1 cellular context compared by ENCODE assay signal in the genomic region with DNA sequence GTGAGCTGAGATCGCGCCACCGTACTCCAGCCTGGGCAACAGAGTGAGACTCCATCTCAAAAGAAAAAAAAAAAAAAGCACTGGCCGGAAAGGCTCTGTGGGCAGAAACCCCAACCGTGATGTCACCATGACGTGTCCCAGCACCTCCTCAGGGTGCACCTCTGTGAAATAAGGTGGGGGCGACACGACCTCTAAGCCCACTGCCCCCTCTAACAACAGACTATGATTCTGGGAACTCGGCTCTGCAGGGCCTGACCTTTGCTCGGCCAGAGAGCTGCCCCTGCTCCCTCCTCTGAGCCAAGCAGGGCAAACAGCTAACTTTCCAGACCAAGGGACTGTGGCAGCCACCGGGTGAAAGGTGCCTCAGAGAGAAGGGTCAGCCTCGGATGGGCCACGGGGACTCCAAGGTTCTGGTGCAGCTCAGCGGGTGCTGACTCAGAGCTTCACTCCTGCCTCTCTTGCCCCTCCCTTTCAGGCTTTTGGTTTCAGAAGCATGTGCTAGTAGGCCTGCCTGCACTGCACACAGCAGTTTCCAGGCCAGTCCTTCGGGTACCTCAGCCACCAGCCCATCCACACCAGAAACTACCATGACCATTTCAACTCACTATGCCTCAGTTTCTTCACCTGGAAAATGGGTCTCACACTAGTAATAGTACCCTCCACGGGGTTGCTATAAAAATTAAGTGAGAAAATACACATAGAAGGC.
TF ChIP-seq lines count a peak whose summit lies in the region.

No MANE protein-coding gene starts in this region.

TF ChIP-seq in HepG2, 621 proteins besides CTCF, POLR2A, EP300 and RAD21 (continued from another document and continues in another):
- no peak for TF ChIP-seq REST (IDR thresholded peaks at IDR 0.05; ENCODE audit: borderline replicate concordance in 1 of 2, low read depth in 1 of 2, low read length in 2 of 2)
- no peak for TF ChIP-seq POLR2G (IDR thresholded peaks at IDR 0.05; ENCODE audit: low read depth, low read length)
- TF ChIP-seq ERF (CRISPR knock-in tag; IDR thresholded peaks at IDR 0.05): no peak
- TF ChIP-seq PHF8 (CRISPR knock-in tag; IDR thresholded peaks at IDR 0.05): 0 out of 2 replicates have a peak, but pooled peaks have one; percentile 24
- TF ChIP-seq KLF15 (CRISPR knock-in tag; IDR thresholded peaks at IDR 0.05; ENCODE audit: borderline replicate concordance): no peak
- no peak for TF ChIP-seq DDIT3 (CRISPR knock-in tag; IDR thresholded peaks at IDR 0.05)
- TF ChIP-seq ZNF383 (CRISPR knock-in tag; IDR thresholded peaks at IDR 0.05; ENCODE audit: borderline replicate concordance): no peak
- no peak for TF ChIP-seq ZNF251 (CRISPR knock-in tag; IDR thresholded peaks at IDR 0.05)
- TF ChIP-seq ZNF644 (CRISPR knock-in tag; IDR thresholded peaks at IDR 0.05; ENCODE audit: low read depth): no peak
- TF ChIP-seq ZFP62 (CRISPR knock-in tag; IDR thresholded peaks at IDR 0.05): no peak
- no peak for TF ChIP-seq ZNF276 (CRISPR knock-in tag; IDR thresholded peaks at IDR 0.05; ENCODE audit: low read depth)
- TF ChIP-seq PTBP1 (IDR thresholded peaks at IDR 0.05; ENCODE audit: low read depth, low read length, poor library complexity, severe bottlenecking): no peak
- TF ChIP-seq LCORL (IDR thresholded peaks at IDR 0.05): no peak
- peak; percentile 31; the same call in 1 of the 2 replicates for TF ChIP-seq LCORL (CRISPR knock-in tag; IDR thresholded peaks at IDR 0.05)
- no peak for TF ChIP-seq ZNF816 (CRISPR knock-in tag; IDR thresholded peaks at IDR 0.05; ENCODE audit: borderline replicate concordance)
- no peak for TF ChIP-seq TAF15 (IDR thresholded peaks at IDR 0.05; ENCODE audit: low read depth, low read length, poor library complexity, severe bottlenecking)
- TF ChIP-seq BRD4 (CRISPR knock-in tag; IDR thresholded peaks at IDR 0.05): no peak
- TF ChIP-seq, protein P1, sequence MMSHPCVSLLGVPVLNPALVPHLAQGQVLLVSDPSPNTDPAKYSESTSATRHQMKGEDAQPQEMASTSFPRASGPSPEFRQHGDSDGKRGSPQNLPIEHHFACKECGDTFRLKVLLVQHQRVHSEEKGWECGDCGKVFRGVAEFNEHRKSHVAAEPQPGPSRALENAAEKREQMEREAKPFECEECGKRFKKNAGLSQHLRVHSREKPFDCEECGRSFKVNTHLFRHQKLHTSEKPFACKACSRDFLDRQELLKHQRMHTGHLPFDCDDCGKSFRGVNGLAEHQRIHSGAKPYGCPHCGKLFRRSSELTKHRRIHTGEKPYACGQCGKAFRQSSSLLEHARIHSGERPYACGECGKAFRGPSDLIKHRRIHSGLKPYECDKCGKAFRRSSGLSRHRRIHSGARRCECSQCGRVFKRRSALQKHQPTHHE (CRISPR knock-in tag; IDR thresholded peaks at IDR 0.05; ENCODE audit: borderline replicate concordance): no peak
- TF ChIP-seq SMYD3 (CRISPR knock-in tag; IDR thresholded peaks at IDR 0.05): no peak
- peak; percentile 84 for TF ChIP-seq HNF4G (IDR thresholded peaks at IDR 0.05; ENCODE audit: borderline replicate concordance, low read depth, low read length)
- peak; percentile 82 for TF ChIP-seq HNF4G (CRISPR knock-in tag; IDR thresholded peaks at IDR 0.05; ENCODE audit: borderline replicate concordance, low read depth)
- TF ChIP-seq, protein P2, sequence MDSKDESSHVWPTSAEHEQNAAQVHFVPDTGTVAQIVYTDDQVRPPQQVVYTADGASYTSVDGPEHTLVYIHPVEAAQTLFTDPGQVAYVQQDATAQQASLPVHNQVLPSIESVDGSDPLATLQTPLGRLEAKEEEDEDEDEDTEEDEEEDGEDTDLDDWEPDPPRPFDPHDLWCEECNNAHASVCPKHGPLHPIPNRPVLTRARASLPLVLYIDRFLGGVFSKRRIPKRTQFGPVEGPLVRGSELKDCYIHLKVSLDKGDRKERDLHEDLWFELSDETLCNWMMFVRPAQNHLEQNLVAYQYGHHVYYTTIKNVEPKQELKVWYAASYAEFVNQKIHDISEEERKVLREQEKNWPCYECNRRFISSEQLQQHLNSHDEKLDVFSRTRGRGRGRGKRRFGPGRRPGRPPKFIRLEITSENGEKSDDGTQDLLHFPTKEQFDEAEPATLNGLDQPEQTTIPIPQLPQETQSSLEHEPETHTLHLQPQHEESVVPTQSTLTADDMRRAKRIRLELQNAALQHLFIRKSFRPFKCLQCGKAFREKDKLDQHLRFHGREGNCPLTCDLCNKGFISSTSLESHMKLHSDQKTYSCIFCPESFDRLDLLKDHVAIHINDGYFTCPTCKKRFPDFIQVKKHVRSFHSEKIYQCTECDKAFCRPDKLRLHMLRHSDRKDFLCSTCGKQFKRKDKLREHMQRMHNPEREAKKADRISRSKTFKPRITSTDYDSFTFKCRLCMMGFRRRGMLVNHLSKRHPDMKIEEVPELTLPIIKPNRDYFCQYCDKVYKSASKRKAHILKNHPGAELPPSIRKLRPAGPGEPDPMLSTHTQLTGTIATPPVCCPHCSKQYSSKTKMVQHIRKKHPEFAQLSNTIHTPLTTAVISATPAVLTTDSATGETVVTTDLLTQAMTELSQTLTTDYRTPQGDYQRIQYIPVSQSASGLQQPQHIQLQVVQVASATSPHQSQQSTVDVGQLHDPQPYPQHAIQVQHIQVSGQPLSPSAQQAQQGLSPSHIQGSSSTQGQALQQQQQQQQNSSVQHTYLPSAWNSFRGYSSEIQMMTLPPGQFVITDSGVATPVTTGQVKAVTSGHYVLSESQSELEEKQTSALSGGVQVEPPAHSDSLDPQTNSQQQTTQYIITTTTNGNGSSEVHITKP (CRISPR knock-in tag; IDR thresholded peaks at IDR 0.05; ENCODE audit: low read depth): no peak
- no peak for TF ChIP-seq ZNF597 (CRISPR knock-in tag; IDR thresholded peaks at IDR 0.05)
- no peak for TF ChIP-seq CBX1 (IDR thresholded peaks at IDR 0.05; ENCODE audit: low read depth)
- no peak for TF ChIP-seq FLYWCH1 (CRISPR knock-in tag; IDR thresholded peaks at IDR 0.05)
- TF ChIP-seq KDM3A (CRISPR knock-in tag; IDR thresholded peaks at IDR 0.05; ENCODE audit: low read depth): 0 out of 2 replicates have a peak, but pooled peaks have one; percentile 48
- no peak for TF ChIP-seq ZFP37 (CRISPR knock-in tag; IDR thresholded peaks at IDR 0.05; ENCODE audit: borderline replicate concordance)
- TF ChIP-seq, protein P3, sequence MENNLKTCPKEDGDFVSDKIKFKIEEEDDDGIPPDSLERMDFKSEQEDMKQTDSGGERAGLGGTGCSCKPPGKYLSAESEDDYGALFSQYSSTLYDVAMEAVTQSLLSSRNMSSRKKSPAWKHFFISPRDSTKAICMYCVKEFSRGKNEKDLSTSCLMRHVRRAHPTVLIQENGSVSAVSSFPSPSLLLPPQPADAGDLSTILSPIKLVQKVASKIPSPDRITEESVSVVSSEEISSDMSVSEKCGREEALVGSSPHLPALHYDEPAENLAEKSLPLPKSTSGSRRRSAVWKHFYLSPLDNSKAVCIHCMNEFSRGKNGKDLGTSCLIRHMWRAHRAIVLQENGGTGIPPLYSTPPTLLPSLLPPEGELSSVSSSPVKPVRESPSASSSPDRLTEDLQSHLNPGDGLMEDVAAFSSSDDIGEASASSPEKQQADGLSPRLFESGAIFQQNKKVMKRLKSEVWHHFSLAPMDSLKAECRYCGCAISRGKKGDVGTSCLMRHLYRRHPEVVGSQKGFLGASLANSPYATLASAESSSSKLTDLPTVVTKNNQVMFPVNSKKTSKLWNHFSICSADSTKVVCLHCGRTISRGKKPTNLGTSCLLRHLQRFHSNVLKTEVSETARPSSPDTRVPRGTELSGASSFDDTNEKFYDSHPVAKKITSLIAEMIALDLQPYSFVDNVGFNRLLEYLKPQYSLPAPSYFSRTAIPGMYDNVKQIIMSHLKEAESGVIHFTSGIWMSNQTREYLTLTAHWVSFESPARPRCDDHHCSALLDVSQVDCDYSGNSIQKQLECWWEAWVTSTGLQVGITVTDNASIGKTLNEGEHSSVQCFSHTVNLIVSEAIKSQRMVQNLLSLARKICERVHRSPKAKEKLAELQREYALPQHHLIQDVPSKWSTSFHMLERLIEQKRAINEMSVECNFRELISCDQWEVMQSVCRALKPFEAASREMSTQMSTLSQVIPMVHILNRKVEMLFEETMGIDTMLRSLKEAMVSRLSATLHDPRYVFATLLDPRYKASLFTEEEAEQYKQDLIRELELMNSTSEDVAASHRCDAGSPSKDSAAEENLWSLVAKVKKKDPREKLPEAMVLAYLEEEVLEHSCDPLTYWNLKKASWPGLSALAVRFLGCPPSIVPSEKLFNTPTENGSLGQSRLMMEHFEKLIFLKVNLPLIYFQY (CRISPR knock-in tag; IDR thresholded peaks at IDR 0.05; ENCODE audit: borderline replicate concordance): no peak
- TF ChIP-seq HNRNPLL (IDR thresholded peaks at IDR 0.05; ENCODE audit: low read depth, low read length, poor library complexity, severe bottlenecking): no peak
- TF ChIP-seq STAG1 (CRISPR knock-in tag; IDR thresholded peaks at IDR 0.05): peak; percentile 20; the same call in 1 of the 2 replicates
- TF ChIP-seq ZNF282 (IDR thresholded peaks at IDR 0.05; ENCODE audit: partially characterized antibody): no peak
- TF ChIP-seq, protein P4, sequence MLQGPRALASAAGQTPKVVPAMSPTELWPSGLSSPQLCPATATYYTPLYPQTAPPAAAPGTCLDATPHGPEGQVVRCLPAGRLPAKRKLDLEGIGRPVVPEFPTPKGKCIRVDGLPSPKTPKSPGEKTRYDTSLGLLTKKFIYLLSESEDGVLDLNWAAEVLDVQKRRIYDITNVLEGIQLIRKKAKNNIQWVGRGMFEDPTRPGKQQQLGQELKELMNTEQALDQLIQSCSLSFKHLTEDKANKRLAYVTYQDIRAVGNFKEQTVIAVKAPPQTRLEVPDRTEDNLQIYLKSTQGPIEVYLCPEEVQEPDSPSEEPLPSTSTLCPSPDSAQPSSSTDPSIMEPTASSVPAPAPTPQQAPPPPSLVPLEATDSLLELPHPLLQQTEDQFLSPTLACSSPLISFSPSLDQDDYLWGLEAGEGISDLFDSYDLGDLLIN (CRISPR knock-in tag; IDR thresholded peaks at IDR 0.05; ENCODE audit: borderline replicate concordance): no peak
- TF ChIP-seq ZMAT3 (CRISPR knock-in tag; conservative IDR thresholded peaks at IDR 0.05): 0 out of 2 replicates have a peak, but pooled peaks have one; percentile 32
